22 cellular contexts compared by ENCODE assay signal in the genomic region with DNA sequence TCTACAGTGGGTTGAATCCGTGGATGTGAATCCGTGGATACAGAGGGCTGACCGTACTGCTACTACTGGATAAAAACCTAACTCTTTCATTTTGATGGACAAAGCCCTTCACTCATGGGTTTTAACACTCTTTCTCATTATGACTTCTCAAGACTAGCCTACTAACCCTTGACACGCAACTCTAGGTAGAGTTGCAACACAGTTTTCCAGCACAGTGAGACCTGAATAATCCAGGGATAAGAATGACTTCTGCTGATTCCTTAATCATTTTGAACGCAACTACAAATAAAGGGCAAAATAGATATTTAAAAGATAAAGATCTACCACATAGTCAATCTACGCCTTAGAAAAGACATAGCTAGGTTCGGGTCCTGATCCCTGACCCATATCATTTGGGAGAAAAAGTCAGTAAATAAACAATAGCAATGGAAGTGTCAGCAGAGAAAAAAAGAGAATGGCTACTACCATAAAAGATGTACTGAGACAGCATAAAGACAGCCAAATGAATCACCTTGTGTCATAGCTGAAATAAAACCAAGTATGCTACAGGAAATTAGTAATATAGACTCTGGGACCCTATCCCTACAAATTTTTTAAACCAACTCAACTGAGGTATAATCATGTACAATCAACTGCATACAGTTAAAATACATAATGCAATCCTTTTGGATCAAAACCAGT.
"Had no signal": no experiment of that assay in that cellular context is flagged by ENCODE, and none has a peak within 500 bp of the region (broad histone marks: within the 10 kb centered on the region; RNA-seq: fewer than 3 reads in every experiment).

No MANE protein-coding gene starts in this region.

- H3K4me3 ChIP-seq: coronary artery, left ventricle myocardium inferior, sigmoid colon, spleen, testis had no signal

- H3K4me1 Mint-ChIP-seq: activated B cell treated with CpG ODN at 0.5 μM for 24 hours; nephron progenitor cell; stimulated activated memory B cell treated with anti-CD40 and anti-IgM and Interleukin-4, amounts not matched to agents 10 μg/mL and 1 μg/mL and 100 μg/mL, for 72 hours had no signal

- H3K27ac Mint-ChIP-seq: activated B cell treated with CpG ODN at 0.5 μM for 24 hours; activated CD8-positive, alpha-beta T cell treated with anti-CD3 and anti-CD28 coated beads, Interleukin-2, amount 10 ng/mL, durations not matched to agents 7 days and 5 days; activated naive CD4-positive, alpha-beta T cell treated with anti-CD3 and anti-CD28 coated beads for 36 hours; nephron progenitor cell; stimulated activated memory B cell treated with anti-CD40 and anti-IgM and Interleukin-4, amounts not matched to agents 10 μg/mL and 1 μg/mL and 100 μg/mL, for 72 hours; T-helper 2 cell treated with Interferon-gamma antibody and Interleukin-4, amounts not matched to agents 5 μg/mL and 100 μg/mL, for 36 hours; type B pancreatic cell had no signal

- DNase-seq: activated B cell treated with CpG ODN at 0.5 μM for 24 hours; activated CD4-positive, alpha-beta T cell treated with anti-CD3 and anti-CD28 coated beads for 48 hours; activated CD8-positive, alpha-beta T cell treated with anti-CD3 and anti-CD28 coated beads, Interleukin-2, amount 10 ng/mL, durations not matched to agents 7 days and 5 days; activated naive CD4-positive, alpha-beta T cell treated with anti-CD3 and anti-CD28 coated beads for 36 hours; activated T-cell treated with anti-CD3 and anti-CD28 coated beads, Interleukin-2, amount 50 U/mL, for 4 hours; anterior cingulate cortex; brain microvascular endothelial cell; foreskin melanocyte; head of caudate nucleus; kidney glomerular epithelial cell; left ventricle myocardium inferior; nephron progenitor cell; nucleus accumbens; posterior cingulate gyrus; sigmoid colon; spleen; stimulated activated CD4-positive, alpha-beta T cell treated with anti-CD3 and anti-CD28 coated beads, Interleukin-4, amount 100 ng/mL, for 4 hours; testis had no signal

- H3K36me3 Mint-ChIP-seq: stimulated activated memory B cell treated with anti-CD40 and anti-IgM and Interleukin-4, amounts not matched to agents 10 μg/mL and 1 μg/mL and 100 μg/mL, for 72 hours; type B pancreatic cell had no signal

- H3K9me3 Mint-ChIP-seq: activated B cell treated with CpG ODN at 0.5 μM for 24 hours; activated naive CD4-positive, alpha-beta T cell treated with anti-CD3 and anti-CD28 coated beads for 36 hours; activated T-cell treated with anti-CD3 and anti-CD28 coated beads, Interleukin-2, amount 50 U/mL, for 4 hours; nephron progenitor cell; stimulated activated memory B cell treated with anti-CD40 and anti-IgM and Interleukin-4, amounts not matched to agents 10 μg/mL and 1 μg/mL and 100 μg/mL, for 72 hours; T-helper 2 cell treated with Interferon-gamma antibody and Interleukin-4, amounts not matched to agents 5 μg/mL and 100 μg/mL, for 36 hours; type B pancreatic cell had no signal

- H3K27me3 Mint-ChIP-seq: activated B cell treated with CpG ODN at 0.5 μM for 24 hours; stimulated activated memory B cell treated with anti-CD40 and anti-IgM and Interleukin-4, amounts not matched to agents 10 μg/mL and 1 μg/mL and 100 μg/mL, for 72 hours; type B pancreatic cell had no signal

- ATAC-seq: activated CD8-positive, alpha-beta T cell treated with anti-CD3 and anti-CD28 coated beads, Interleukin-2, amount 10 ng/mL, durations not matched to agents 7 days and 5 days; activated T-cell treated with anti-CD3 and anti-CD28 coated beads, Interleukin-2, amount 50 U/mL, for 4 hours; stimulated activated memory B cell treated with anti-CD40 and anti-IgM and Interleukin-4, amounts not matched to agents 10 μg/mL and 1 μg/mL and 100 μg/mL, for 72 hours had no signal

- H3K9me3 ChIP-seq: left ventricle myocardium inferior, sigmoid colon, spleen, testis had no signal

- H3K4me1 ChIP-seq: left ventricle myocardium inferior, sigmoid colon, spleen, testis had no signal

- H3K27me3 ChIP-seq: brain microvascular endothelial cell, sigmoid colon, spleen, testis had no signal

- H3K27ac ChIP-seq: brain microvascular endothelial cell, coronary artery, left ventricle myocardium inferior, sigmoid colon, spleen, testis had no signal

- H3K36me3 ChIP-seq: brain microvascular endothelial cell, left ventricle myocardium inferior, sigmoid colon, spleen had no signal

- H3K4me3 Mint-ChIP-seq: activated B cell treated with CpG ODN at 0.5 μM for 24 hours; activated CD8-positive, alpha-beta T cell treated with anti-CD3 and anti-CD28 coated beads, Interleukin-2, amount 10 ng/mL, durations not matched to agents 7 days and 5 days; activated naive CD4-positive, alpha-beta T cell treated with anti-CD3 and anti-CD28 coated beads for 36 hours; activated T-cell treated with anti-CD3 and anti-CD28 coated beads, Interleukin-2, amount 50 U/mL, for 4 hours; nephron progenitor cell; stimulated activated memory B cell treated with anti-CD40 and anti-IgM and Interleukin-4, amounts not matched to agents 10 μg/mL and 1 μg/mL and 100 μg/mL, for 72 hours; T-helper 2 cell treated with Interferon-gamma antibody and Interleukin-4, amounts not matched to agents 5 μg/mL and 100 μg/mL, for 36 hours; type B pancreatic cell had no signal
